In genomic region chr16:29262715-29263114, GRCh38 we compare ENCODE assay signal across 1 cellular context.
TF ChIP-seq lines count a peak whose summit lies in the region.

No MANE protein-coding gene starts in this region.

TF ChIP-seq in K562, 482 proteins besides CTCF, POLR2A, EP300 and RAD21:
- 0 out of 2 replicates have a peak, but pooled peaks have one; percentile 12 for TF ChIP-seq ZNF592 (IDR thresholded peaks at IDR 0.05)
- TF ChIP-seq MGA (IDR thresholded peaks at IDR 0.05): peak; percentile 51; the same call in 1 of the 2 replicates
- peak; percentile 64; the same call in 1 of the 2 replicates for TF ChIP-seq ZNF175 (CRISPR knock-in tag; IDR thresholded peaks at IDR 0.05; ENCODE audit: low read depth)
- 0 out of 2 replicates have a peak, but pooled peaks have one; percentile 2 for TF ChIP-seq ZNF395 (CRISPR knock-in tag; IDR thresholded peaks at IDR 0.05)
TF ChIP-seq in K562: peak in this region for 4; not testable (repeated sequence) for 478.
